Comparison of ENCODE assay signal across 8 cellular contexts in the genomic region with DNA sequence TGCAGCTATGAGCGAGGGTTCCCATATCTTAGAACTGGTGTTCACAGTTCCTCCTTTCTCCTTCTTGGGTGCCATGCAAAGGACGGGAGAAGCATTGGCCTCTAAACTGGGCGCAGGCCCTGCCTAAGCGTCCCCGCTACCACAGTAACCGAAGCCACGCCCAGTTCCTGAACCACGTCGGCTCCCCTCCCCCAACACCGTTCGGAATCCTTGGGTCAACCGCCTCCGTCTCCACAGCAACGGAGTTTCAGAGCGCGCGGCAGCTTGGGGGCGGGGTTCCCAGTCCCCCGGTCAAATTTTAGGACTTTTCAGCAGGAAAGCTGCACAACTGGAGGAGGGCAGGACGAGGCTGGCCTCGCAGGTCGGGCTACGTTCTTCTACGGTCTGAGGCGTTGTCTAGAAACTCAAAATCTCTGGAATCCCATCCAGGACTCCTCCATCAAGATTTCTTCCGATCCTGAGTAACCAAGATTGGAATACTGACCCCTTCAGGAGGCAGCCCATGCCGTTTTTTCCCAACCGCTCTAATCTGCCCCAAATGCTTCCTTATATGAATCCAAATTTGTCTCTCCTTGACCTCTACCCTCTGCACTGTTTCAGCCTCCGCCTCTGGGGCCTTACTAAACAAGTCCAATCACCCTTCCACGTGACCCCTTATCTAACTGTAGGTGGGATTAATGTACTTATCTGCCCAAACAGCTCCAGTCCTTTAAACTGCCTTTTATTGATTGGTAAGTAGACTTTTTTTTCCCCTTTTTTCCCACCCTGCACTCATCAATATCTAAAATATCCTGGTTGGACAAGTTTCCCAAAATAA. TPM values are rescaled to one million over a fixed set of nuclear protein-coding genes. Genes with fewer than 3 reads are reported as not detected.
A peak's percentile ranks its signal among the peaks of the same experiment; 100 is the strongest.
DNase-seq lines count a peak whose midpoint lies in the region; ATAC-seq and TF ChIP-seq lines count a peak whose summit lies in the region.

TSS of gene SPAG17 (minus strand) at position 146 of the 817 bp plus-strand sequence. CDS start at position 75, 71 bp downstream.

- H3K9me3 Mint-ChIP-seq in type B pancreatic cell = peaks cover 4% of the 10 kb centered on the region

- peak within 1 kb of the TSS; percentile 59 for H3K27ac Mint-ChIP-seq in type B pancreatic cell

- DNase-seq in GM13976 (ENCODE audit: low spot score) (peak; percentile 41), NCI-H526 (lab: John Stamatoyannopoulos, UW) (peak; percentile 38 to 68), lung microvascular endothelial cell (ENCODE audit: low read depth in 2 of 2) (peak; percentile 1 to 6), type B pancreatic cell (ENCODE audit: extremely low spot score, unreplicated experiment) (peak; percentile 86)
- no peak for DNase-seq in effector memory CD4-positive, alpha-beta T cell

- no peak within 1 kb of the TSS for H3K27ac ChIP-seq in effector memory CD4-positive, alpha-beta T cell (ENCODE audit: insufficient read depth, low read length, poor library complexity, severe bottlenecking)

- no peaks in the 10 kb centered on the region for H3K4me1 ChIP-seq in endocrine pancreas (ENCODE audit: control insufficient read depth, insufficient read depth, low read length)
- no peaks in the 10 kb centered on the region for H3K4me1 ChIP-seq in effector memory CD4-positive, alpha-beta T cell (ENCODE audit: control insufficient read depth, insufficient read depth, low read length, poor library complexity, severe bottlenecking)

- H3K4me3 Mint-ChIP-seq in type B pancreatic cell = peak within 1 kb of the TSS; percentile 80

- no peak for ATAC-seq in HG03342 (IDR thresholded peaks at IDR 0.05; ENCODE audit: unreplicated experiment)
- ATAC-seq in GM21529 (IDR thresholded peaks at IDR 0.05; ENCODE audit: unreplicated experiment) = no peak

- no peaks in the 10 kb centered on the region for H3K36me3 ChIP-seq in endocrine pancreas (ENCODE audit: control insufficient read depth, insufficient read depth, low read length)
- H3K36me3 ChIP-seq in effector memory CD4-positive, alpha-beta T cell (ENCODE audit: control insufficient read depth, insufficient read depth, low read length) = no peaks in the 10 kb centered on the region

- no peaks in the 10 kb centered on the region for H3K27me3 Mint-ChIP-seq in type B pancreatic cell

- peak within 1 kb of the TSS; percentile 36 for H3K4me3 ChIP-seq in endocrine pancreas (ENCODE audit: control insufficient read depth, insufficient read depth, low read length)
- no peak within 1 kb of the TSS for H3K4me3 ChIP-seq in effector memory CD4-positive, alpha-beta T cell (ENCODE audit: insufficient read depth, low read depth, low read length, poor library complexity, severe bottlenecking)

- H3K36me3 Mint-ChIP-seq in type B pancreatic cell = no peaks in the 10 kb centered on the region

- in situ Hi-C loops in GM13976 (cut with MboI; ENCODE audit: low sequenced_read_pairs, unreplicated experiment) = no loop called here

- peaks cover 18% of the 10 kb centered on the region for H3K4me1 Mint-ChIP-seq in type B pancreatic cell (ENCODE audit: unreplicated experiment)

- no peaks in the 10 kb centered on the region for H3K27me3 ChIP-seq in endocrine pancreas (ENCODE audit: control insufficient read depth, insufficient read depth, low read length)
- no peaks in the 10 kb centered on the region for H3K27me3 ChIP-seq in effector memory CD4-positive, alpha-beta T cell (replicated peaks; ENCODE audit: control insufficient read depth, insufficient read depth, low read length, poor library complexity, severe bottlenecking)

- peak within 1 kb of the TSS; percentile 13 for H3K9ac ChIP-seq in endocrine pancreas (ENCODE audit: control insufficient read depth, insufficient read depth, low read length)

- no peak for TF ChIP-seq CTCF in GM13976 (IDR thresholded peaks at IDR 0.05; ENCODE audit: borderline replicate concordance, control extremely low read depth, extremely low read depth, insufficient read depth, missing control alignments)
- peak; percentile 62 for TF ChIP-seq CTCF in type B pancreatic cell (conservative IDR thresholded peaks at IDR 0.05)

- no peaks in the 10 kb centered on the region for H3K9me3 ChIP-seq in endocrine pancreas (ENCODE audit: control insufficient read depth, low read length)
- no peaks in the 10 kb centered on the region for H3K9me3 ChIP-seq in effector memory CD4-positive, alpha-beta T cell (ENCODE audit: control insufficient read depth, low read length)

RNA-seq across cellular contexts. Expression of gene SPAG17, which starts in this region (rescaled TPM):
- total RNA-seq in lung microvascular endothelial cell (not detected in 2 replicates), type B pancreatic cell (ENCODE audit: low replicate concordance) (1.3 and 5.6 TPM in 2 replicates)

Comparison
In these comparisons a context has a peak if more than half of its experiments do, and no peak if none do; other contexts are left out.
1. Peak in DNase-seq in lung microvascular endothelial cell; RNA of the gene not detected or under 1 TPM.
2. DNase-seq: peak in GM13976 (single experiment), NCI-H526 (2 of 2) and type B pancreatic cell (single experiment); none in effector memory CD4-positive, alpha-beta T cell (0 of 3).